In genomic region chr7:15199482-15199881, GRCh38 we compare ENCODE assay signal across 11 cellular contexts.
DNase-seq lines count a peak whose midpoint lies in the region; ATAC-seq, FAIRE-seq and TF ChIP-seq lines count a peak whose summit lies in the region.
"Had no signal": no experiment of that assay in that cellular context is flagged by ENCODE, and none has a peak within 500 bp of the region (broad histone marks: within the 10 kb centered on the region; RNA-seq: fewer than 3 reads in every experiment).

No MANE protein-coding gene starts in this region.

- peak; percentile 52 for TF ChIP-seq CTCF in cardiac muscle cell (IDR thresholded peaks at IDR 0.05; ENCODE audit: low read depth, low read length)
- peak; percentile 51 for TF ChIP-seq CTCF in OCI-LY3 (IDR thresholded peaks at IDR 0.05; ENCODE audit: low read depth, low read length)
- TF ChIP-seq CTCF in epithelial cell of proximal tubule (conservative IDR thresholded peaks at IDR 0.05; ENCODE audit: low read depth, low read length) = peak; percentile 52

- no peak overlapping the region for H3K4me2 ChIP-seq in OCI-LY3 (ENCODE audit: low read length)

- H3K4me1 ChIP-seq in cardiac muscle cell (ENCODE audit: low read depth) (no peaks in the 10 kb centered on the region), OCI-LY3 (ENCODE audit: low read length) (no peaks in the 10 kb centered on the region)
- H3K4me1 ChIP-seq: transverse colon had no signal

- H3K9me3 ChIP-seq in cardiac muscle cell (ENCODE audit: low read depth) (no peaks in the 10 kb centered on the region), OCI-LY3 (ENCODE audit: insufficient read depth, low read length) (no peaks in the 10 kb centered on the region)
- H3K9me3 ChIP-seq: transverse colon had no signal

- no peaks in the 10 kb centered on the region for H3K79me2 ChIP-seq in OCI-LY3 (ENCODE audit: low read length)

- H2AFZ ChIP-seq in OCI-LY3 (ENCODE audit: low read depth, low read length) = no peak overlapping the region

- no peak for FAIRE-seq in frontal cortex (lab: Jason Lieb, UNC)

- H3K27me3 ChIP-seq in cardiac muscle cell (no peaks in the 10 kb centered on the region), OCI-LY3 (ENCODE audit: low read depth, low read length) (no peaks in the 10 kb centered on the region)
- H3K27me3 ChIP-seq: transverse colon had no signal

- H3K9ac ChIP-seq in OCI-LY3 (ENCODE audit: low read length) = no peak overlapping the region

- ATAC-seq in left cardiac atrium = no peak
- no peak for ATAC-seq in HG02840 (IDR thresholded peaks at IDR 0.05; ENCODE audit: low FRiP score, unreplicated experiment)

- intact Hi-C loops in left cardiac atrium (cut with DNase I) = no loop called here

- DNase-seq in cardiac muscle cell (ENCODE audit: low read depth in 1 of 2, low spot score in 1 of 2) (peak in 1 of 2 donors; percentile 35), left cardiac atrium (no peak), epithelial cell of proximal tubule (ENCODE audit: low read depth) (no peak), smooth muscle cell of the brain vasculature (ENCODE audit: low read depth, low spot score) (peak; percentile 26), cerebellum (ENCODE audit: low spot score) (no peak), frontal cortex (ENCODE audit: low spot score in 2 of 2) (no peak)
- DNase-seq: activated CD4-positive, alpha-beta T cell treated with anti-CD3 and anti-CD28 coated beads, Interleukin-2, amount 50 U/mL, for 4 hours; stimulated activated CD4-positive, alpha-beta T cell treated with anti-CD3 and anti-CD28 coated beads, Interleukin-2, amount 100 ng/mL, for 48 hours; transverse colon had no signal

- H3K36me3 ChIP-seq in cardiac muscle cell (no peaks in the 10 kb centered on the region), OCI-LY3 (replicated peaks; ENCODE audit: low read depth, low read length) (no peaks in the 10 kb centered on the region)
- H3K36me3 ChIP-seq: transverse colon had no signal

- H4K20me1 ChIP-seq in OCI-LY3 (ENCODE audit: insufficient read depth, low read length) = no peaks in the 10 kb centered on the region

- H3K27ac ChIP-seq in cardiac muscle cell = no peak overlapping the region
- H3K27ac ChIP-seq in OCI-LY3 (ENCODE audit: low read length) = no peak overlapping the region
- H3K27ac ChIP-seq: transverse colon had no signal

- H3K4me3 ChIP-seq in cardiac muscle cell (no peak overlapping the region), OCI-LY3 (ENCODE audit: low read length) (no peak overlapping the region), epithelial cell of proximal tubule (ENCODE audit: low read depth, low read length) (no peak overlapping the region)
- H3K4me3 ChIP-seq: transverse colon had no signal
